In genomic region chr12:40168001-40168400, GRCh38 we compare ENCODE assay signal across 9 cellular contexts. TPM values are rescaled to one million over a fixed set of nuclear protein-coding genes. Genes with fewer than 3 reads are reported as not detected.
DNase-seq lines count a peak whose midpoint lies in the region; ATAC-seq and TF ChIP-seq lines count a peak whose summit lies in the region.
"Had no signal": no experiment of that assay in that cellular context is flagged by ENCODE, and none has a peak within 500 bp of the region (broad histone marks: within the 10 kb centered on the region; RNA-seq: fewer than 3 reads in every experiment).

No MANE protein-coding gene starts in this region.

- H3K4me3 Mint-ChIP-seq in Calu3 (ENCODE audit: low read depth, unreplicated experiment): no peak overlapping the region

- no peaks in the 10 kb centered on the region for H3K27me3 Mint-ChIP-seq in Calu3 (ENCODE audit: unreplicated experiment)

- no peak overlapping the region for H3K27ac Mint-ChIP-seq in Calu3 (ENCODE audit: unreplicated experiment)

- no peaks in the 10 kb centered on the region for H3K4me1 Mint-ChIP-seq in Calu3 (ENCODE audit: low read depth, unreplicated experiment)

- ATAC-seq in GM19452 (IDR thresholded peaks at IDR 0.05; ENCODE audit: unreplicated experiment) (peak; percentile 54), HG02885 (IDR thresholded peaks at IDR 0.05; ENCODE audit: poor library complexity, unreplicated experiment) (peak; percentile 60), HG03565 (IDR thresholded peaks at IDR 0.05; ENCODE audit: unreplicated experiment) (peak; percentile 51)

- TF ChIP-seq CTCF in GM13977 (IDR thresholded peaks at IDR 0.05; ENCODE audit: extremely low read depth, insufficient read depth, missing control alignments) (no peak), Calu3 (IDR thresholded peaks at IDR 0.05; ENCODE audit: unreplicated experiment) (no peak)

- intact Hi-C loops in Calu3 (cut with micrococcal nuclease; ENCODE audit: unreplicated experiment): no loop called here

- H3K36me3 Mint-ChIP-seq in Calu3 (ENCODE audit: insufficient read depth, unreplicated experiment): no peaks in the 10 kb centered on the region

- no TSS peak for BruUV-seq in Calu3 (replicated peaks; lab: Mats Ljungman, UMichigan)

- in situ Hi-C loops in GM13977 (cut with MboI; ENCODE audit: low pct_unique_long_range_greater_than_20kb, low sequenced_read_pairs, unreplicated experiment): no loop called here

- CTCF ChIA-PET in Calu3 (lab: Charles Lee): no interaction called here

- DNase-seq in GM13977 (ENCODE audit: low spot score) (peak; percentile 22), NCI-H524 (lab: John Stamatoyannopoulos, UW) (no peak), Calu3 (no peak), SK-N-DZ (ENCODE audit: low spot score) (no peak)
- DNase-seq in stimulated activated CD4-positive, alpha-beta T cell treated with anti-CD3 and anti-CD28 coated beads, Interleukin-2, amount 100 ng/mL, for 48 hours: no peak
- DNase-seq: NCI-H1092 treated with DMSO at 0.1 percent for 48 hours had no signal

- H3K9me3 Mint-ChIP-seq in Calu3 (ENCODE audit: low read depth, unreplicated experiment): peaks cover 5% of the 10 kb centered on the region

RNA-seq across cellular contexts. Expression of gene LRRK2, which starts 56.8 kb away (rescaled TPM):
- total RNA-seq in Calu3 (2022): 0.73 and 2.0 TPM in 2 replicates
- 0.08 and 0.17 TPM in 2 replicates for polyA plus RNA-seq in SK-N-DZ (2014; cell fraction: cytosol; rRNA removed)
- 0.14 and 2.5 TPM in 2 replicates for polyA plus RNA-seq in SK-N-DZ (2014; cell fraction: nucleus; rRNA removed)
